In genomic region chr1:154567386-154568164, GRCh38 we compare ENCODE assay signal across 8 cellular contexts.
DNase-seq lines count a peak whose midpoint lies in the region; ATAC-seq lines count a peak whose summit lies in the region.

TSS of gene CHRNB2 (plus strand) at chr1:154567778. CDS start at chr1:154568045, 267 bp downstream.

- H3K9ac ChIP-seq in endocrine pancreas (ENCODE audit: control insufficient read depth, insufficient read depth, low read length), result peak within 1 kb of the TSS; percentile 79

- peaks cover 3% of the 10 kb centered on the region for H3K36me3 ChIP-seq in endocrine pancreas (ENCODE audit: control insufficient read depth, insufficient read depth, low read length)

- peak; percentile 69 for ATAC-seq in HG02642 (IDR thresholded peaks at IDR 0.05; ENCODE audit: poor library complexity, unreplicated experiment)

- H3K9me3 ChIP-seq in endocrine pancreas (ENCODE audit: control insufficient read depth, low read length), result no peaks in the 10 kb centered on the region

- DNase-seq in AG20443 (ENCODE audit: low spot score) (peak; percentile 94), NCI-H524 (lab: John Stamatoyannopoulos, UW) (peak; percentile 70 to 77), midbrain (lab: John Stamatoyannopoulos, UW) (peak; percentile 60), cortex of kidney (lab: John Stamatoyannopoulos, UW) (no peak)
- DNase-seq in activated CD8-positive, alpha-beta memory T cell treated with anti-CD3 and anti-CD28 coated beads for 24 hours, result peak; percentile 87
- DNase-seq in stimulated activated CD8-positive, alpha-beta memory T cell treated with anti-CD3 and anti-CD28 coated beads, Interleukin-2, amount 100 ng/mL, for 48 hours (ENCODE audit: low read depth in 2 of 2), result peak; percentile 54 to 59

- peaks cover 8% of the 10 kb centered on the region for H3K4me1 ChIP-seq in endocrine pancreas (ENCODE audit: control insufficient read depth, insufficient read depth, low read length)

- H3K4me3 ChIP-seq in endocrine pancreas (ENCODE audit: control insufficient read depth, insufficient read depth, low read length), result peak within 1 kb of the TSS; percentile 71

- no peaks in the 10 kb centered on the region for H3K27me3 ChIP-seq in endocrine pancreas (ENCODE audit: control insufficient read depth, insufficient read depth, low read length)
